Comparison of ENCODE assay signal across 8 cellular contexts in genomic region chr12:121893901-121894540, GRCh38. TPM values are rescaled to one million over a fixed set of nuclear protein-coding genes. Genes with fewer than 3 reads are reported as not detected.
DNase-seq lines count a peak whose midpoint lies in the region; ATAC-seq and TF ChIP-seq lines count a peak whose summit lies in the region.

No MANE protein-coding gene starts in this region.

- no peak overlapping the region for H4K8ac ChIP-seq in neuronal stem cell (ENCODE audit: low read depth, low read length)

- H3K79me2 ChIP-seq in osteoblast (ENCODE audit: insufficient read depth, low read length), result peaks cover 79% of the 10 kb centered on the region

- H3K36me3 ChIP-seq in breast epithelium, result no peaks in the 10 kb centered on the region
- peaks cover 34% of the 10 kb centered on the region for H3K36me3 ChIP-seq in osteoblast (ENCODE audit: insufficient read depth, low read length)
- peaks cover 3 to 51% of the 10 kb centered on the region in 2 donors for H3K36me3 ChIP-seq in neuronal stem cell (replicated peaks in 1 of 2; ENCODE audit: control insufficient read depth in 2 of 2, insufficient read depth in 2 of 2, low read length in 2 of 2)

- H2BK120ac ChIP-seq in neuronal stem cell (ENCODE audit: low read depth, low read length), result no peak overlapping the region

- DNase-seq in EH (ENCODE audit: low read depth) (peak; percentile 76), NCI-H345 treated with DMSO at 0.1 percent for 48 hours (lab: John Stamatoyannopoulos, UW; ENCODE audit: unreplicated experiment) (peak; percentile 2), breast epithelium (ENCODE audit: low spot score in 2 of 2) (no peak), osteoblast (ENCODE audit: insufficient read length, low spot score, missing footprints) (peak; percentile 74), DMS 273 treated with DMSO at 0.1 percent for 48 hours (lab: John Stamatoyannopoulos, UW) (no peak), neuronal stem cell (ENCODE audit: low spot score) (no peak), activated gamma-delta T cell treated with Interleukin-2 at 50 U/mL for 16 hours (no peak)

- H3K4ac ChIP-seq in neuronal stem cell (ENCODE audit: low read length), result no peak overlapping the region

- no peak overlapping the region for H3K9ac ChIP-seq in neuronal stem cell (ENCODE audit: low read depth, low read length, poor library complexity)

- H2AFZ ChIP-seq in osteoblast (ENCODE audit: low read length) (no peak overlapping the region), neuronal stem cell (ENCODE audit: low read length) (no peak overlapping the region)

- H3K4me2 ChIP-seq in osteoblast (ENCODE audit: insufficient read depth, low read length), result peak overlapping the region; percentile 14
- no peak overlapping the region for H3K4me2 ChIP-seq in neuronal stem cell (ENCODE audit: insufficient read depth, low read length, poor library complexity, severe bottlenecking)

- ATAC-seq in HG03571 (IDR thresholded peaks at IDR 0.05; ENCODE audit: unreplicated experiment), result no peak

- peaks cover 0 to 15% of the 10 kb centered on the region in 2 donors for H3K4me1 ChIP-seq in breast epithelium
- peaks cover 29% of the 10 kb centered on the region for H3K4me1 ChIP-seq in osteoblast (ENCODE audit: insufficient read depth, low read length)
- peaks cover 2 to 6% of the 10 kb centered on the region in 2 donors for H3K4me1 ChIP-seq in neuronal stem cell (ENCODE audit: control insufficient read depth in 2 of 2, insufficient read depth in 1 of 2, low read depth in 1 of 2, low read length in 2 of 2)

- H3K79me1 ChIP-seq in neuronal stem cell (ENCODE audit: low read depth, low read length), result peaks cover 3% of the 10 kb centered on the region

- H3K9me3 ChIP-seq in breast epithelium, result no peaks in the 10 kb centered on the region
- H3K9me3 ChIP-seq in osteoblast (ENCODE audit: low read depth, low read length), result no peaks in the 10 kb centered on the region
- no peaks in the 10 kb centered on the region for H3K9me3 ChIP-seq in neuronal stem cell (replicated peaks in 1 of 2; ENCODE audit: control insufficient read depth in 2 of 2, insufficient read depth in 1 of 2, low read depth in 1 of 2, low read length in 2 of 2)

- no peak overlapping the region for H2BK12ac ChIP-seq in neuronal stem cell (ENCODE audit: low read length)

- H3K4me3 ChIP-seq in breast epithelium, result no peak overlapping the region
- no peak overlapping the region for H3K4me3 ChIP-seq in osteoblast (ENCODE audit: insufficient read depth, low read length)
- no peak overlapping the region for H3K4me3 ChIP-seq in neuronal stem cell (ENCODE audit: low read length in 2 of 2)

- no peak overlapping the region for H2BK15ac ChIP-seq in neuronal stem cell (ENCODE audit: low read length)

- H2BK5ac ChIP-seq in neuronal stem cell (ENCODE audit: low read length), result no peak overlapping the region

- no peak overlapping the region for H3K18ac ChIP-seq in neuronal stem cell (ENCODE audit: low read length)

- no peak overlapping the region for H4K91ac ChIP-seq in neuronal stem cell (ENCODE audit: low read depth, low read length, poor library complexity)

- no peak for TF ChIP-seq POLR2A in breast epithelium (IDR thresholded peaks at IDR 0.05)

- intact Hi-C loops in breast epithelium (cut with DNase I; ENCODE audit: low total_unique reads), result no loop called here

- WGBS in neuronal stem cell (ENCODE audit: extremely low coverage in 2 of 2, insufficient read length in 2 of 2, insufficient replicate concordance in 1 of 2), 2 donors, result no CpG with 5 or more reads among the region's 6 CpGs

- H2AK5ac ChIP-seq in neuronal stem cell (ENCODE audit: low read depth, low read length), result no peak overlapping the region

- H3K27me3 ChIP-seq in breast epithelium (no peaks in the 10 kb centered on the region), osteoblast (ENCODE audit: insufficient read depth, low read length) (no peaks in the 10 kb centered on the region), neuronal stem cell (ENCODE audit: control insufficient read depth in 3 of 3, insufficient read depth in 3 of 3, low read depth in 1 of 3, low read length in 3 of 3) (no peaks in the 10 kb centered on the region)

- H3K27ac ChIP-seq in breast epithelium (peak overlapping the region; percentile 32 to 49), osteoblast (ENCODE audit: low read depth, low read length) (peak overlapping the region; percentile 30), neuronal stem cell (replicated peaks; ENCODE audit: low read length) (no peak overlapping the region)

- no peak overlapping the region for H3K23ac ChIP-seq in neuronal stem cell (ENCODE audit: low read depth, low read length, poor library complexity)

- peaks cover 25% of the 10 kb centered on the region for H4K20me1 ChIP-seq in osteoblast (ENCODE audit: insufficient read depth, low read length)

- no peak overlapping the region for H3K14ac ChIP-seq in neuronal stem cell (ENCODE audit: low read length)

- TF ChIP-seq CTCF in breast epithelium (IDR thresholded peaks at IDR 0.05) (no peak), osteoblast (IDR thresholded peaks at IDR 0.05; ENCODE audit: extremely low read depth, low read depth, low read length) (no peak)

RNA-seq across cellular contexts. Expression of gene PSMD9, which starts 5.4 kb away (rescaled TPM):
- total RNA-seq in breast epithelium (10 to 100 TPM; 34.7 to 65.3 (median 37.9) TPM), osteoblast (29.7 and 33.0 TPM in 2 replicates)
- polyA plus RNA-seq in neuronal stem cell (2013, experiment 1 of 2), result 28.5 TPM
- 27.3 TPM for polyA plus RNA-seq in neuronal stem cell (2013, experiment 2 of 2)

RNA-seq across cellular contexts. Expression of gene CFAP251, which starts 24.4 kb away (rescaled TPM):
- total RNA-seq in breast epithelium, result 1 to 10 TPM; 4.8 to 8.2 (median 6.7) TPM
- 4.3 and 7.4 TPM in 2 replicates for total RNA-seq in osteoblast
- 3.7 TPM for polyA plus RNA-seq in neuronal stem cell (2013, experiment 1 of 2)
- polyA plus RNA-seq in neuronal stem cell (2013, experiment 2 of 2), result 3.2 TPM

RNA-seq across cellular contexts. Expression of gene HPD, which starts 35.4 kb away (rescaled TPM):
- 1 to 10 TPM in 1 of 3 donors, under 1 TPM in 1, not detected in 1; 0.64 to 1.6 TPM for total RNA-seq in breast epithelium
- total RNA-seq in osteoblast, result under 0.01 TPM in 1 of 2 replicates, not detected in the other
- 0.13 TPM for polyA plus RNA-seq in neuronal stem cell (2013, experiment 1 of 2)
- 0.18 TPM for polyA plus RNA-seq in neuronal stem cell (2013, experiment 2 of 2)

Comparison
In these comparisons a context has a peak if more than half of its experiments do, and no peak if none do; other contexts are left out.
1. DNase-seq: peak in EH (single experiment), NCI-H345 treated with DMSO at 0.1 percent for 48 hours (single experiment) and osteoblast (single experiment); none in breast epithelium (0 of 2), DMS 273 treated with DMSO at 0.1 percent for 48 hours (single experiment), neuronal stem cell (single experiment) and activated gamma-delta T cell treated with Interleukin-2 at 50 U/mL for 16 hours (single experiment).